Comparison of ENCODE assay signal across 14 cellular contexts in genomic region chr4:114921790-114922581, GRCh38.
DNase-seq lines count a peak whose midpoint lies in the region; ATAC-seq and TF ChIP-seq lines count a peak whose summit lies in the region.
"Had no signal": no experiment of that assay in that cellular context is flagged by ENCODE, and none has a peak within 500 bp of the region (broad histone marks: within the 10 kb centered on the region; RNA-seq: fewer than 3 reads in every experiment).

No MANE protein-coding gene starts in this region.

- DNase-seq in SIG-M5 treated with dmso at 0.1 percent for 504 hours (lab: John Stamatoyannopoulos, UW; ENCODE audit: unreplicated experiment), result peak; percentile 36
- DNase-seq in SIG-M5 (lab: John Stamatoyannopoulos, UW), result no peak
- DNase-seq in NCI-H69 (lab: John Stamatoyannopoulos, UW), result peak; percentile 89
- peak; percentile 66 for DNase-seq in endodermal cell
- no peak for DNase-seq in stimulated activated effector memory CD8-positive, alpha-beta T cell treated with anti-CD3 and anti-CD28 coated beads, Interleukin-12 subunit alpha, Interleukin-12 subunit beta, amount 100 ng/mL, for 72 hours (ENCODE audit: low spot score in 2 of 2)
- no peak for DNase-seq in OCI-LY7 (ENCODE audit: low spot score)
- no peak for DNase-seq in CD4-positive, alpha-beta memory T cell
- DNase-seq: activated naive CD4-positive, alpha-beta T cell treated with anti-CD3 and anti-CD28 coated beads for 36 hours; esophagus squamous epithelium; NCI-H1092 treated with DMSO at 0.1 percent for 48 hours; stimulated activated CD8-positive, alpha-beta memory T cell treated with anti-CD3 and anti-CD28 coated beads, Interleukin-4, amount 100 ng/mL, for 48 hours had no signal

- H3K9ac ChIP-seq in endodermal cell (ENCODE audit: extremely low read depth, low read length, poor library complexity, severe bottlenecking), result no peak overlapping the region
- H3K9ac ChIP-seq: parathyroid adenoma had no signal

- H3K4me3 ChIP-seq in endodermal cell (ENCODE audit: low read length) (no peak overlapping the region), OCI-LY7 (ENCODE audit: low read depth, low read length, poor library complexity, severe bottlenecking) (no peak overlapping the region)
- H3K4me3 ChIP-seq in CD4-positive, alpha-beta memory T cell (ENCODE audit: low read length in 2 of 2), result no peak overlapping the region
- H3K4me3 ChIP-seq: esophagus squamous epithelium had no signal

- H3K79me2 ChIP-seq in OCI-LY7 (ENCODE audit: insufficient read depth, low read depth, low read length), result no peaks in the 10 kb centered on the region
- H3K79me2 ChIP-seq: parathyroid adenoma had no signal

- no peak overlapping the region for H2AFZ ChIP-seq in OCI-LY7 (ENCODE audit: low read length)
- H2AFZ ChIP-seq: parathyroid adenoma had no signal

- CTCF ChIA-PET in OCI-LY7 (lab: Charles Lee; ENCODE audit: unreplicated experiment), result no interaction called here
- CTCF ChIA-PET in CD4-positive, alpha-beta memory T cell (lab: Charles Lee; ENCODE audit: partially characterized antibody), result no interaction called here

- H3K36me3 Mint-ChIP-seq in endodermal cell (ENCODE audit: low read depth), result no peaks in the 10 kb centered on the region
- no peaks in the 10 kb centered on the region for H3K36me3 Mint-ChIP-seq in stimulated activated effector memory CD8-positive, alpha-beta T cell treated with anti-CD3 and anti-CD28 coated beads, Interleukin-12 subunit alpha, Interleukin-12 subunit beta, amount 100 ng/mL, for 72 hours
- no peaks in the 10 kb centered on the region for H3K36me3 Mint-ChIP-seq in CD4-positive, alpha-beta memory T cell

- TF ChIP-seq CTCF in endodermal cell (conservative IDR thresholded peaks at IDR 0.05), result no peak
- TF ChIP-seq CTCF in OCI-LY7 (conservative IDR thresholded peaks at IDR 0.05; ENCODE audit: low read length), result no peak

- H3K9me3 Mint-ChIP-seq in endodermal cell, result no peaks in the 10 kb centered on the region
- H3K9me3 Mint-ChIP-seq in stimulated activated effector memory CD8-positive, alpha-beta T cell treated with anti-CD3 and anti-CD28 coated beads, Interleukin-12 subunit alpha, Interleukin-12 subunit beta, amount 100 ng/mL, for 72 hours, result no peaks in the 10 kb centered on the region
- peaks cover 0 to 2% (median 0%) of the 10 kb centered on the region in 8 donors for H3K9me3 Mint-ChIP-seq in CD4-positive, alpha-beta memory T cell
- H3K9me3 Mint-ChIP-seq: activated naive CD4-positive, alpha-beta T cell treated with anti-CD3 and anti-CD28 coated beads for 36 hours; central memory CD8-positive, alpha-beta T cell had no signal

- no peaks in the 10 kb centered on the region for H3K27me3 Mint-ChIP-seq in endodermal cell (ENCODE audit: insufficient read depth)
- H3K27me3 Mint-ChIP-seq in CD4-positive, alpha-beta memory T cell, result no peaks in the 10 kb centered on the region
- H3K27me3 Mint-ChIP-seq: central memory CD8-positive, alpha-beta T cell had no signal

- POLR2A ChIA-PET in OCI-LY7 (lab: Charles Lee), result no interaction called here
- POLR2A ChIA-PET in CD4-positive, alpha-beta memory T cell (lab: Charles Lee; ENCODE audit: partially characterized antibody), result no interaction called here

- no peaks in the 10 kb centered on the region for H3K9me3 ChIP-seq in endodermal cell (ENCODE audit: control insufficient read depth, low read length)
- H3K9me3 ChIP-seq in OCI-LY7 (ENCODE audit: low read length), result no peaks in the 10 kb centered on the region
- H3K9me3 ChIP-seq in CD4-positive, alpha-beta memory T cell (ENCODE audit: control insufficient read depth in 1 of 2, low read length in 2 of 2), result no peaks in the 10 kb centered on the region
- H3K9me3 ChIP-seq: esophagus squamous epithelium had no signal

- no peaks in the 10 kb centered on the region for H3K36me3 ChIP-seq in endodermal cell (ENCODE audit: control insufficient read depth, insufficient read depth, low read length)
- no peaks in the 10 kb centered on the region for H3K36me3 ChIP-seq in OCI-LY7 (ENCODE audit: insufficient read depth, low read length)
- H3K36me3 ChIP-seq in CD4-positive, alpha-beta memory T cell (ENCODE audit: insufficient read depth, low read length), result no peaks in the 10 kb centered on the region
- H3K36me3 ChIP-seq: esophagus squamous epithelium had no signal

- BruUV-seq in OCI-LY7 (replicated peaks; lab: Mats Ljungman, UMichigan), result no TSS peak

- no peaks in the 10 kb centered on the region for H3K9me2 ChIP-seq in OCI-LY7 (ENCODE audit: insufficient read depth, low read length)

- peak overlapping the region; percentile 1 for H3K27ac ChIP-seq in endodermal cell (ENCODE audit: low read depth, low read length)
- no peak overlapping the region for H3K27ac ChIP-seq in OCI-LY7 (ENCODE audit: low read depth, low read length, poor library complexity, severe bottlenecking)
- H3K27ac ChIP-seq in CD4-positive, alpha-beta memory T cell (ENCODE audit: low read depth, low read length), result no peak overlapping the region
- H3K27ac ChIP-seq: esophagus squamous epithelium, parathyroid adenoma had no signal

- H3K4me2 ChIP-seq in OCI-LY7 (ENCODE audit: low read length), result no peak overlapping the region

- peaks cover 51% of the 10 kb centered on the region for H3K4me1 Mint-ChIP-seq in endodermal cell
- H3K4me1 Mint-ChIP-seq in stimulated activated effector memory CD8-positive, alpha-beta T cell treated with anti-CD3 and anti-CD28 coated beads, Interleukin-12 subunit alpha, Interleukin-12 subunit beta, amount 100 ng/mL, for 72 hours, result no peaks in the 10 kb centered on the region
- H3K4me1 Mint-ChIP-seq in CD4-positive, alpha-beta memory T cell, result no peaks in the 10 kb centered on the region
- H3K4me1 Mint-ChIP-seq: central memory CD8-positive, alpha-beta T cell had no signal

- peak; percentile 11 for ATAC-seq in stimulated activated effector memory CD8-positive, alpha-beta T cell treated with anti-CD3 and anti-CD28 coated beads, Interleukin-12 subunit alpha, Interleukin-12 subunit beta, amount 100 ng/mL, for 72 hours
- no peak for ATAC-seq in HG02885 (IDR thresholded peaks at IDR 0.05; ENCODE audit: poor library complexity, unreplicated experiment)

- no peaks in the 10 kb centered on the region for H3K27me3 ChIP-seq in endodermal cell (ENCODE audit: control insufficient read depth, insufficient read depth, low read length, poor library complexity, severe bottlenecking)
- no peaks in the 10 kb centered on the region for H3K27me3 ChIP-seq in CD4-positive, alpha-beta memory T cell (ENCODE audit: insufficient read depth, low read length)
- H3K27me3 ChIP-seq: esophagus squamous epithelium had no signal

- H3K27ac Mint-ChIP-seq in endodermal cell, result peak overlapping the region; percentile 74
- H3K27ac Mint-ChIP-seq in stimulated activated effector memory CD8-positive, alpha-beta T cell treated with anti-CD3 and anti-CD28 coated beads, Interleukin-12 subunit alpha, Interleukin-12 subunit beta, amount 100 ng/mL, for 72 hours, result no peak overlapping the region
- no peak overlapping the region for H3K27ac Mint-ChIP-seq in CD4-positive, alpha-beta memory T cell
- H3K27ac Mint-ChIP-seq: activated naive CD4-positive, alpha-beta T cell treated with anti-CD3 and anti-CD28 coated beads for 36 hours had no signal

- peaks cover 11% of the 10 kb centered on the region for H3K4me1 ChIP-seq in endodermal cell (ENCODE audit: control insufficient read depth, insufficient read depth, low read length)
- no peaks in the 10 kb centered on the region for H3K4me1 ChIP-seq in OCI-LY7 (ENCODE audit: insufficient read depth, low read length, poor library complexity, severe bottlenecking)
- no peaks in the 10 kb centered on the region for H3K4me1 ChIP-seq in CD4-positive, alpha-beta memory T cell (ENCODE audit: insufficient read depth, low read length)
- H3K4me1 ChIP-seq: esophagus squamous epithelium, parathyroid adenoma had no signal

- 65 to 70% methylated on average over 11 to 12 of the region's 12 CpGs for WGBS in endodermal cell (ENCODE audit: insufficient coverage in 1 of 2, insufficient read length in 1 of 2), 2 experiments

- H4K20me1 ChIP-seq in OCI-LY7 (ENCODE audit: insufficient read depth, low read length), result no peaks in the 10 kb centered on the region

- intact Hi-C loops in OCI-LY7 (cut with micrococcal nuclease; ENCODE audit: unreplicated experiment), result no loop called here
- intact Hi-C loops in CD4-positive, alpha-beta memory T cell (cut with micrococcal nuclease), result no loop called here

- peak overlapping the region; percentile 19 for H3K4me3 Mint-ChIP-seq in endodermal cell
- no peak overlapping the region for H3K4me3 Mint-ChIP-seq in stimulated activated effector memory CD8-positive, alpha-beta T cell treated with anti-CD3 and anti-CD28 coated beads, Interleukin-12 subunit alpha, Interleukin-12 subunit beta, amount 100 ng/mL, for 72 hours
- no peak overlapping the region for H3K4me3 Mint-ChIP-seq in CD4-positive, alpha-beta memory T cell
- H3K4me3 Mint-ChIP-seq: activated naive CD4-positive, alpha-beta T cell treated with anti-CD3 and anti-CD28 coated beads for 36 hours; central memory CD8-positive, alpha-beta T cell had no signal

Comparison
In these comparisons a context has a peak if more than half of its experiments do, and no peak if none do; other contexts are left out.
1. DNase-seq: peak in SIG-M5 treated with dmso at 0.1 percent for 504 hours (single experiment), NCI-H69 (single experiment) and endodermal cell (single experiment); none in SIG-M5 (single experiment), stimulated activated effector memory CD8-positive, alpha-beta T cell treated with anti-CD3 and anti-CD28 coated beads, Interleukin-12 subunit alpha, Interleukin-12 subunit beta, amount 100 ng/mL, for 72 hours (0 of 2), OCI-LY7 (single experiment) and CD4-positive, alpha-beta memory T cell (0 of 5).